In genomic region chr11:9936754-9937153, GRCh38 we compare ENCODE assay signal across 19 cellular contexts.
DNase-seq lines count a peak whose midpoint lies in the region; TF ChIP-seq lines count a peak whose summit lies in the region.
"Had no signal": no experiment of that assay in that cellular context is flagged by ENCODE, and none has a peak within 500 bp of the region (broad histone marks: within the 10 kb centered on the region; RNA-seq: fewer than 3 reads in every experiment).

No MANE protein-coding gene starts in this region.

- H3K4me3 ChIP-seq in fibroblast of mammary gland (ENCODE audit: control insufficient read depth, low read depth, low read length): no peak overlapping the region
- H3K4me3 ChIP-seq: A549, GM12878, HAP-1 had no signal

- H3K4me1 Mint-ChIP-seq in activated CD4-positive, alpha-beta T cell treated with anti-CD3 and anti-CD28 coated beads, Interleukin-2, amount 10 ng/mL, durations not matched to agents 24 days and 14 days: no peaks in the 10 kb centered on the region

- H3K27ac Mint-ChIP-seq in activated CD4-positive, alpha-beta T cell treated with anti-CD3 and anti-CD28 coated beads, Interleukin-2, amount 10 ng/mL, durations not matched to agents 24 days and 14 days: no peak overlapping the region
- H3K27ac Mint-ChIP-seq: CD4-positive, alpha-beta memory T cell had no signal

- intact Hi-C loops in activated CD4-positive, alpha-beta T cell treated with anti-CD3 and anti-CD28 coated beads, Interleukin-2, amount 10 ng/mL, durations not matched to agents 24 days and 14 days (cut with micrococcal nuclease): no loop called here

- TF ChIP-seq CTCF in fibroblast of mammary gland (conservative IDR thresholded peaks at IDR 0.05; ENCODE audit: control insufficient read depth, insufficient read depth, low read depth, low read length): no peak

- H3K9me3 Mint-ChIP-seq in activated CD4-positive, alpha-beta T cell treated with anti-CD3 and anti-CD28 coated beads, Interleukin-2, amount 10 ng/mL, durations not matched to agents 24 days and 14 days: peaks cover 23% of the 10 kb centered on the region

- peak; percentile 39 for DNase-seq in NCI-H82 (lab: John Stamatoyannopoulos, UW)
- no peak for DNase-seq in NCI-H82 treated with DMSO at 0.1 percent for 48 hours (lab: John Stamatoyannopoulos, UW; ENCODE audit: unreplicated experiment)
- DNase-seq in NCI-H226: peak; percentile 17
- peak; percentile 53 for DNase-seq in fibroblast of mammary gland (ENCODE audit: low read depth)
- no peak for DNase-seq in stimulated activated CD4-positive, alpha-beta T cell treated with anti-CD3 and anti-CD28 coated beads, Interleukin-4, amount 100 ng/mL, for 24 hours
- DNase-seq in activated CD4-positive, alpha-beta T cell treated with anti-CD3 and anti-CD28 coated beads, Interleukin-2, amount 10 ng/mL, durations not matched to agents 24 days and 14 days: no peak
- no peak for DNase-seq in GM19238 (ENCODE audit: insufficient read length, low spot score)
- DNase-seq: 8988T; C1 segment of cervical spinal cord; Calu3; CD4-positive, alpha-beta memory T cell; COR-L47; DMS53; DND-41; GDM1; GOT3 had no signal

- peaks cover 4% of the 10 kb centered on the region for H3K27me3 Mint-ChIP-seq in activated CD4-positive, alpha-beta T cell treated with anti-CD3 and anti-CD28 coated beads, Interleukin-2, amount 10 ng/mL, durations not matched to agents 24 days and 14 days
- H3K27me3 Mint-ChIP-seq: CD4-positive, alpha-beta memory T cell had no signal

- no peaks in the 10 kb centered on the region for H3K36me3 Mint-ChIP-seq in activated CD4-positive, alpha-beta T cell treated with anti-CD3 and anti-CD28 coated beads, Interleukin-2, amount 10 ng/mL, durations not matched to agents 24 days and 14 days (ENCODE audit: low read depth)

- no peak overlapping the region for H3K4me3 Mint-ChIP-seq in activated CD4-positive, alpha-beta T cell treated with anti-CD3 and anti-CD28 coated beads, Interleukin-2, amount 10 ng/mL, durations not matched to agents 24 days and 14 days
- H3K4me3 Mint-ChIP-seq: CD4-positive, alpha-beta memory T cell had no signal

Comparison
In these comparisons a context has a peak if more than half of its experiments do, and no peak if none do; other contexts are left out.
1. DNase-seq: peak in NCI-H82 (single experiment), NCI-H226 (single experiment) and fibroblast of mammary gland (single experiment); none in NCI-H82 treated with DMSO at 0.1 percent for 48 hours (single experiment), stimulated activated CD4-positive, alpha-beta T cell treated with anti-CD3 and anti-CD28 coated beads, Interleukin-4, amount 100 ng/mL, for 24 hours (single experiment), activated CD4-positive, alpha-beta T cell treated with anti-CD3 and anti-CD28 coated beads, Interleukin-2, amount 10 ng/mL, durations not matched to agents 24 days and 14 days (single experiment) and GM19238 (single experiment).